In the genomic region with DNA sequence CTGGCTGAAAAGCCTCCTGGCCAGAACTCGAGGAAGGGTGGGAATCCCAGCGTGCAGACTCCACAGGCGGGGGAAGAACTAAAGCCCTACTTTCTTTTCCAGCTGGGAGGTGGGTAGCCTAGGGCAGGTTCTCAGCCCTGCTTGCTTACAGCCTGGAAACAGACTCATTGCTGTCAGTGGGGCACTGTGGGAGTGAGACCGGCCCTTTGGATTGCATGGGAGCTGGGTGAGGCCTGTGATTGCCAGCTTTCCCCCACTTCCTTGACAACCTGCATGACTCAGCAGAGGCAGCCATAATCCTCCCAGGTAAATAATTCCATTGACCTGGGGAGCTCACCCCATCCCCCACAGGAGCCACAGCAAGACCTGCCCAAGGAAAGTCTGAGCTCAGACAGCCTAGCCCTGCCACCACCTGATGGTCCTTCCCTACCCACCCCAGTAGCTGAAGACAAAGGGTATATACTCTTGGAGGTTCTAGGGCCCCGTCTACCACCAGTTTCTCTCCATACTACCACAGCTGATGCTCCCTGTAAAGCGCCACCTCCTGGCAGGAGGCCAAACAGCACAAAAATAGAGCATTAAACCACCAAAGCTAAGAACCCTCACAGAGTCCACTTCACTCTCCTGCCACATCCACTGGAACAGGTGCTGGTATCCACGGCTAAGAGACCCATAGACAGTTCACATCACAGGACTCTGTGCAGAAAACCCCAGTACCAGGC, we compare ENCODE assay signal across 13 cellular contexts.
DNase-seq lines count a peak whose midpoint lies in the region; TF ChIP-seq lines count a peak whose summit lies in the region.
"Had no signal": no experiment of that assay in that cellular context is flagged by ENCODE, and none has a peak within 500 bp of the region (broad histone marks: within the 10 kb centered on the region; RNA-seq: fewer than 3 reads in every experiment).

No MANE protein-coding gene starts in this region.

- intact Hi-C loops in MCF 10A (cut with micrococcal nuclease) (no loop called here), breast epithelium (cut with DNase I; ENCODE audit: low total_unique reads) (no loop called here)

- no peak overlapping the region for H3K27ac ChIP-seq in breast epithelium
- peak overlapping the region; percentile 31 for H3K27ac ChIP-seq in epithelial cell of prostate

- H3K27ac Mint-ChIP-seq in MCF 10A (ENCODE audit: low read depth, unreplicated experiment), result no peak overlapping the region
- H3K27ac Mint-ChIP-seq in type B pancreatic cell, result peak overlapping the region; percentile 73
- H3K27ac Mint-ChIP-seq: natural killer cell had no signal

- TF ChIP-seq POLR2A in breast epithelium (IDR thresholded peaks at IDR 0.05), result no peak

- TF ChIP-seq CTCF in MCF 10A (IDR thresholded peaks at IDR 0.05; ENCODE audit: unreplicated experiment) (no peak), breast epithelium (IDR thresholded peaks at IDR 0.05) (no peak), type B pancreatic cell (conservative IDR thresholded peaks at IDR 0.05) (peak; percentile 28)

- DNase-seq in MCF 10A (ENCODE audit: unreplicated experiment), result peak; percentile 1
- no peak for DNase-seq in breast epithelium (ENCODE audit: low spot score in 2 of 2)
- peak; percentile 8 for DNase-seq in NAMALWA (ENCODE audit: low spot score)
- DNase-seq in epithelial cell of prostate (ENCODE audit: low read depth, low spot score), result peak; percentile 34
- DNase-seq in type B pancreatic cell (ENCODE audit: extremely low spot score, unreplicated experiment), result no peak
- no peak for DNase-seq in NCI-H128 (lab: John Stamatoyannopoulos, UW; ENCODE audit: unreplicated experiment)
- no peak for DNase-seq in NCI-H2081 (lab: John Stamatoyannopoulos, UW)
- DNase-seq in germinal center (ENCODE audit: low spot score), result no peak
- DNase-seq: cerebellar nuclear complex, natural killer cell, NCI-H510A, SHP77 treated with DMSO at 0.1 percent for 48 hours had no signal

- POLR2A ChIA-PET in MCF 10A (lab: Yijun Ruan, JAX), result interaction anchor here (0.7 kb wide), 1 partner anchor 89 kb away, joined by 3 read pairs; no protein-coding TSS in a partner anchor

- H3K9me3 ChIP-seq in breast epithelium, result no peaks in the 10 kb centered on the region

- CTCF ChIA-PET in MCF 10A (lab: Yijun Ruan, JAX), result interaction anchor here (1.2 kb wide), 1 partner anchor 59 kb away, joined by 4 read pairs; no protein-coding TSS in a partner anchor

- no peak overlapping the region for H3K4me3 ChIP-seq in breast epithelium
- H3K4me3 ChIP-seq: skin epidermis had no signal

- no peaks in the 10 kb centered on the region for H3K36me3 ChIP-seq in breast epithelium

- peaks cover 8% of the 10 kb centered on the region for H3K9me3 Mint-ChIP-seq in MCF 10A (ENCODE audit: unreplicated experiment)
- H3K9me3 Mint-ChIP-seq in type B pancreatic cell, result no peaks in the 10 kb centered on the region

- H3K36me3 Mint-ChIP-seq in MCF 10A (ENCODE audit: insufficient read depth, unreplicated experiment) (no peaks in the 10 kb centered on the region), type B pancreatic cell (peaks cover 3% of the 10 kb centered on the region)
- H3K36me3 Mint-ChIP-seq: natural killer cell had no signal

- H3K4me1 ChIP-seq in breast epithelium, result no peaks in the 10 kb centered on the region

- H3K27me3 ChIP-seq in breast epithelium, result no peaks in the 10 kb centered on the region

- H3K27me3 Mint-ChIP-seq in MCF 10A (ENCODE audit: insufficient read depth, unreplicated experiment), result no peaks in the 10 kb centered on the region
- no peaks in the 10 kb centered on the region for H3K27me3 Mint-ChIP-seq in type B pancreatic cell

- BruUV-seq in MCF 10A (replicated peaks; lab: Mats Ljungman, UMichigan), result no TSS peak

- H3K4me1 Mint-ChIP-seq in MCF 10A (ENCODE audit: insufficient read depth, unreplicated experiment), result no peaks in the 10 kb centered on the region
- H3K4me1 Mint-ChIP-seq in type B pancreatic cell (ENCODE audit: unreplicated experiment), result no peaks in the 10 kb centered on the region
- H3K4me1 Mint-ChIP-seq: natural killer cell had no signal

- H3K4me3 Mint-ChIP-seq in MCF 10A (ENCODE audit: unreplicated experiment) (no peak overlapping the region), type B pancreatic cell (no peak overlapping the region)
- H3K4me3 Mint-ChIP-seq: natural killer cell had no signal

Comparison
In these comparisons a context has a peak if more than half of its experiments do, and no peak if none do; other contexts are left out.
1. DNase-seq: peak in MCF 10A (single experiment), NAMALWA (single experiment) and epithelial cell of prostate (single experiment); none in breast epithelium (0 of 2), type B pancreatic cell (single experiment), NCI-H128 (single experiment), NCI-H2081 (0 of 2) and germinal center (single experiment).